Comparison of ENCODE assay signal across 8 cellular contexts in the genomic region with DNA sequence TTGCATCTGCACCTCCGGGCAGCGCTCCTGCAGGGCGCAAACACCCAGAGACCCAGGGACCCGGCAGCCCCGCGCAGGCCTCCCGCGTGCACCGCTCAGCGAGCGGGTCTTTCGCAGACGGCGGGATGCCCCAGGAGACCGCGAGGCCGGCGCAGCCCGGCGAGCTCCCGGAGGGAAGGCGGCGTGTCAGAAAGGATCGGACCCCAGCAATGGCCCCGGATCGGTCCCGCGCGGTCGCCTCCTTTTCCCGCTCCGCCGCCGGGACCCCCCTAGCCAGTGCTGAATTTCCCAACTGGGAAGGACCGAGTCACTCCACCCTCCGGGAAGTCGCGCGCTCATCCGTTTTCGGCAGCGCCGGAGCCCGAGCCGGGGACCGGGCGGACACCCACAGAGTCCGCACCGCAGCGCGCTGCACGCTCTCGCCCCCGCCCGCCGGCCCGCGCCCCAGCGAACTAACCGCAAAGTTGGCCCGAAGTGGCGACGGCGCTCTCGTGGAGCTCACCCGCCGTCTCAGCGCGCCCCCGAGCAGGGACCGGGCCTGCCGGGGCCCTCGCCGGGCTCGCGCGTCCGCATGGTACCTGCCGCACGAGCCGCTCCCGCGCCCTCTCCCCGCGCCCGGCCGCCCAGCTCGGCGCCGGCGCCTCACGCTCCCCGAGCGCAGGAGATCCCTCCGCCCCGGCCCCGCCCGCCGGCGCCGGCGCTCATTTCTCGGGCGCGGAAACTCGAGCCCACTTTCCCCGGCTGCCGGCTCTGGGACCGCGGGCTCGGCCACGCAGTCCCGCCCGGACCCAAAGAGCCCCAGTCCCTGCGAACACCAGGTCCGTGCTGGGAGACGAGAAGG. TPM values are rescaled to one million over a fixed set of nuclear protein-coding genes. Genes with fewer than 3 reads are reported as not detected.
DNase-seq lines count a peak whose midpoint lies in the region; ATAC-seq and TF ChIP-seq lines count a peak whose summit lies in the region.

A gene with protein sequence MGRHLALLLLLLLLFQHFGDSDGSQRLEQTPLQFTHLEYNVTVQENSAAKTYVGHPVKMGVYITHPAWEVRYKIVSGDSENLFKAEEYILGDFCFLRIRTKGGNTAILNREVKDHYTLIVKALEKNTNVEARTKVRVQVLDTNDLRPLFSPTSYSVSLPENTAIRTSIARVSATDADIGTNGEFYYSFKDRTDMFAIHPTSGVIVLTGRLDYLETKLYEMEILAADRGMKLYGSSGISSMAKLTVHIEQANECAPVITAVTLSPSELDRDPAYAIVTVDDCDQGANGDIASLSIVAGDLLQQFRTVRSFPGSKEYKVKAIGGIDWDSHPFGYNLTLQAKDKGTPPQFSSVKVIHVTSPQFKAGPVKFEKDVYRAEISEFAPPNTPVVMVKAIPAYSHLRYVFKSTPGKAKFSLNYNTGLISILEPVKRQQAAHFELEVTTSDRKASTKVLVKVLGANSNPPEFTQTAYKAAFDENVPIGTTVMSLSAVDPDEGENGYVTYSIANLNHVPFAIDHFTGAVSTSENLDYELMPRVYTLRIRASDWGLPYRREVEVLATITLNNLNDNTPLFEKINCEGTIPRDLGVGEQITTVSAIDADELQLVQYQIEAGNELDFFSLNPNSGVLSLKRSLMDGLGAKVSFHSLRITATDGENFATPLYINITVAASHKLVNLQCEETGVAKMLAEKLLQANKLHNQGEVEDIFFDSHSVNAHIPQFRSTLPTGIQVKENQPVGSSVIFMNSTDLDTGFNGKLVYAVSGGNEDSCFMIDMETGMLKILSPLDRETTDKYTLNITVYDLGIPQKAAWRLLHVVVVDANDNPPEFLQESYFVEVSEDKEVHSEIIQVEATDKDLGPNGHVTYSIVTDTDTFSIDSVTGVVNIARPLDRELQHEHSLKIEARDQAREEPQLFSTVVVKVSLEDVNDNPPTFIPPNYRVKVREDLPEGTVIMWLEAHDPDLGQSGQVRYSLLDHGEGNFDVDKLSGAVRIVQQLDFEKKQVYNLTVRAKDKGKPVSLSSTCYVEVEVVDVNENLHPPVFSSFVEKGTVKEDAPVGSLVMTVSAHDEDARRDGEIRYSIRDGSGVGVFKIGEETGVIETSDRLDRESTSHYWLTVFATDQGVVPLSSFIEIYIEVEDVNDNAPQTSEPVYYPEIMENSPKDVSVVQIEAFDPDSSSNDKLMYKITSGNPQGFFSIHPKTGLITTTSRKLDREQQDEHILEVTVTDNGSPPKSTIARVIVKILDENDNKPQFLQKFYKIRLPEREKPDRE (N-terminal part only) (minus strand): TSS at position 650 of the 841 bp plus-strand sequence. CDS start 14,029 bp downstream, outside the sequence.

- ATAC-seq in activated CD8-positive, alpha-beta T cell treated with anti-CD3 and anti-CD28 coated beads for 36 hours = no peak
- ATAC-seq in GM19324 (IDR thresholded peaks at IDR 0.05; ENCODE audit: low FRiP score, unreplicated experiment) = no peak
- ATAC-seq in GM21619 (IDR thresholded peaks at IDR 0.05; ENCODE audit: unreplicated experiment) = no peak

- CTCF ChIA-PET in activated CD8-positive, alpha-beta T cell treated with anti-CD3 and anti-CD28 coated beads for 36 hours (lab: Charles Lee) = no interaction called here

- H3K36me3 Mint-ChIP-seq in activated CD8-positive, alpha-beta T cell treated with anti-CD3 and anti-CD28 coated beads for 36 hours (ENCODE audit: low read depth) = no peaks in the 10 kb centered on the region
- H3K36me3 Mint-ChIP-seq in nephron progenitor cell (ENCODE audit: low read depth) = no peaks in the 10 kb centered on the region

- H3K27me3 ChIP-seq in HL-60 (ENCODE audit: insufficient read depth, poor library complexity, severe bottlenecking) = peaks cover 43% of the 10 kb centered on the region

- intact Hi-C loops in activated CD8-positive, alpha-beta T cell treated with anti-CD3 and anti-CD28 coated beads for 36 hours (cut with micrococcal nuclease) = no loop called here

- peak; percentile 13 to 56 for DNase-seq in HL-60 (ENCODE audit: low read depth in 1 of 2, low spot score in 1 of 2)
- DNase-seq in activated CD8-positive, alpha-beta T cell treated with anti-CD3 and anti-CD28 coated beads for 36 hours = peak; percentile 3
- peak; percentile 72 for DNase-seq in foreskin melanocyte
- peak; percentile 82 for DNase-seq in nephron progenitor cell
- DNase-seq in NCI-H82 (lab: John Stamatoyannopoulos, UW) = no peak

- H3K4me3 ChIP-seq in HL-60 (replicated peaks; ENCODE audit: insufficient read depth, low read length) = peak within 1 kb of the TSS; percentile 79

- no peaks in the 10 kb centered on the region for H3K9me3 Mint-ChIP-seq in activated CD8-positive, alpha-beta T cell treated with anti-CD3 and anti-CD28 coated beads for 36 hours
- no peaks in the 10 kb centered on the region for H3K9me3 Mint-ChIP-seq in nephron progenitor cell

- POLR2A ChIA-PET in activated CD8-positive, alpha-beta T cell treated with anti-CD3 and anti-CD28 coated beads for 36 hours (lab: Charles Lee) = no interaction called here

- peaks cover 52% of the 10 kb centered on the region for H3K27me3 Mint-ChIP-seq in activated CD8-positive, alpha-beta T cell treated with anti-CD3 and anti-CD28 coated beads for 36 hours
- H3K27me3 Mint-ChIP-seq in nephron progenitor cell (ENCODE audit: low read depth, poor library complexity) = peaks cover 10% of the 10 kb centered on the region

- no peak for TF ChIP-seq CTCF in C4-2B (conservative IDR thresholded peaks at IDR 0.05)
- no peak for TF ChIP-seq CTCF in HL-60 (IDR thresholded peaks at IDR 0.05; ENCODE audit: insufficient read depth, low read length)
- TF ChIP-seq CTCF in activated CD8-positive, alpha-beta T cell treated with anti-CD3 and anti-CD28 coated beads for 36 hours (IDR thresholded peaks at IDR 0.05) = no peak
- no peak for TF ChIP-seq CTCF in nephron progenitor cell (IDR thresholded peaks at IDR 0.05)

- peaks cover 14% of the 10 kb centered on the region for H3K4me1 Mint-ChIP-seq in activated CD8-positive, alpha-beta T cell treated with anti-CD3 and anti-CD28 coated beads for 36 hours (ENCODE audit: low read depth)
- H3K4me1 Mint-ChIP-seq in nephron progenitor cell = peaks cover 27% of the 10 kb centered on the region

- H3K4me3 Mint-ChIP-seq in activated CD8-positive, alpha-beta T cell treated with anti-CD3 and anti-CD28 coated beads for 36 hours = peak within 1 kb of the TSS; percentile 28
- peak within 1 kb of the TSS; percentile 97 for H3K4me3 Mint-ChIP-seq in nephron progenitor cell

- H3K27ac Mint-ChIP-seq in activated CD8-positive, alpha-beta T cell treated with anti-CD3 and anti-CD28 coated beads for 36 hours = no peak within 1 kb of the TSS
- peak within 1 kb of the TSS; percentile 96 for H3K27ac Mint-ChIP-seq in nephron progenitor cell

- peak within 1 kb of the TSS; percentile 86 for H3K27ac ChIP-seq in C4-2B
- peak within 1 kb of the TSS; percentile 30; the same call in 1 of the 2 replicates for H3K27ac ChIP-seq in HL-60 (replicated peaks)

RNA-seq across cellular contexts. Expression of the gene that starts here (rescaled TPM):
- total RNA-seq in activated CD8-positive, alpha-beta T cell treated with anti-CD3 and anti-CD28 coated beads for 36 hours = not detected

Comparison
In these comparisons a context has a peak if more than half of its experiments do, and no peak if none do; other contexts are left out.
1. Peak in DNase-seq in activated CD8-positive, alpha-beta T cell treated with anti-CD3 and anti-CD28 coated beads for 36 hours; RNA of the gene not detected or under 1 TPM.